7 cellular contexts compared by ENCODE assay signal in the genomic region with DNA sequence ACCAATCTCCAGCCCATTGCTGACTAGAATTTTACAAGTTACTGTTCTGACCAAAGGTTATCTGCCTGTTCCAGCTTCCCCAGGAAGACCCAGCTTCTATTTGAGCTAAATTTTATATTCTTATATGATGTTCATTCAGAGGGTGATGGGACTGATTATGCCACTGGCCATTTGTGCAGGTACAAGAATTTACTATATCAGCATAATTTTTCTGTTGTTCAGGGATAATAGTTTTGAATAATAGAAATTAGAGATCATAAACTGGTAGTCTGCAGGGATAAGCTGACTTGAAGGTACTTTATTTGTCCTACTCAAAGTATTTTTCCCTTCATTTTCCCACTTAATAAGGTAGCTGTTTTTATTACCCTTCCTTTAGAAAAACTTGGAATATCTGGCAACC.
"Had no signal": no experiment of that assay in that cellular context is flagged by ENCODE, and none has a peak within 500 bp of the region (broad histone marks: within the 10 kb centered on the region; RNA-seq: fewer than 3 reads in every experiment).

No MANE protein-coding gene starts in this region.

- ATAC-seq: HCT116 had no signal

- DNase-seq: GOT3, H7, HFFc6, KG1 had no signal

- H3K36me3 ChIP-seq: HAP-1 had no signal

- H3K4me1 ChIP-seq: HAP-1 had no signal

- H3K27ac ChIP-seq: HL-60 had no signal

- H3K4me3 ChIP-seq: HAP-1 had no signal

- H3K9me3 ChIP-seq: HAP-1 had no signal
